Comparison of ENCODE assay signal across 1 cellular context in genomic region chr7:98993024-98993897, GRCh38.
TF ChIP-seq lines count a peak whose summit lies in the region.

No MANE protein-coding gene starts in this region.

TF ChIP-seq in H1, 55 proteins besides CTCF, POLR2A, EP300 and RAD21:
- TF ChIP-seq HDAC2 (IDR thresholded peaks at IDR 0.05; ENCODE audit: borderline replicate concordance in 1 of 2, low read depth in 2 of 2, low read length in 2 of 2): no peak
- no peak for TF ChIP-seq CHD2 (IDR thresholded peaks at IDR 0.05; ENCODE audit: low read length)
- TF ChIP-seq GABPA (IDR thresholded peaks at IDR 0.05; ENCODE audit: borderline replicate concordance, insufficient read depth, low read length): no peak
- no peak for TF ChIP-seq CHD7 (IDR thresholded peaks at IDR 0.05; ENCODE audit: insufficient replicate concordance, low read length)
- no peak for TF ChIP-seq FOSL1 (IDR thresholded peaks at IDR 0.05; ENCODE audit: insufficient read depth, low read depth, low read length)
- no peak for TF ChIP-seq SUZ12 (IDR thresholded peaks at IDR 0.05; ENCODE audit: low read length)
- no peak for TF ChIP-seq CREB1 (IDR thresholded peaks at IDR 0.05)
- no peak for TF ChIP-seq RXRA (IDR thresholded peaks at IDR 0.05; ENCODE audit: insufficient read depth, low read depth, low read length)
- no peak for TF ChIP-seq ZNF274 (IDR thresholded peaks at IDR 0.05; ENCODE audit: borderline replicate concordance, extremely low read depth, low read length)
- TF ChIP-seq TBP (IDR thresholded peaks at IDR 0.05; ENCODE audit: low read depth, low read length): no peak
- no peak for TF ChIP-seq SIX5 (IDR thresholded peaks at IDR 0.05; ENCODE audit: low read depth, low read length)
- TF ChIP-seq YY1 (IDR thresholded peaks at IDR 0.05; ENCODE audit: low read depth, low read length): no peak
- no peak for TF ChIP-seq TCF12 (IDR thresholded peaks at IDR 0.05; ENCODE audit: low read depth, low read length)
- TF ChIP-seq BRCA1 (IDR thresholded peaks at IDR 0.05; ENCODE audit: low read depth, low read length): no peak
- TF ChIP-seq CBX8 (IDR thresholded peaks at IDR 0.05; ENCODE audit: borderline replicate concordance, low read depth, low read length): no peak
- no peak for TF ChIP-seq KDM5A (IDR thresholded peaks at IDR 0.05; ENCODE audit: low read length)
- no peak for TF ChIP-seq EGR1 (IDR thresholded peaks at IDR 0.05; ENCODE audit: borderline replicate concordance, low read depth, low read length)
